Comparison of ENCODE assay signal across 10 cellular contexts in the genomic region with DNA sequence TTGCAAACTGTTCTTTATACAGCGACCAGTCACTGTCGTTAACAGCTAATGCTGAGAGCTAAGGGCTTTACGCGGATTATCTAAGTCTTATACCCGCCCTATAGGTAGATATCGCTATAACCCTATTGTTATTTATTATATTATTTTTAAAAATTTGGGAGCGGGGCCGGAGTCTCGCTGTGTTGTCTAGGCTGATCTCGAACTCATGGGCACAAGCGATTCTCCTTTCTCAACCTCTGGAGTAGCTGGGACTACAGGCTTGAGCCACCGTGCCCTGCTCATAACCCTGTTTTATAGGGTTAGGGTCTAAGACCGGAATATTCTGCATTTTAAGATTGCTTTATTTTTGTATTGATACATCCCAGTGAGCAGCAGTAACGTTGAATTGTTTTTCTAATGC. TPM values are rescaled to one million over a fixed set of nuclear protein-coding genes. Genes with fewer than 3 reads are reported as not detected.
DNase-seq lines count a peak whose midpoint lies in the region; ATAC-seq and TF ChIP-seq lines count a peak whose summit lies in the region.
"Had no signal": no experiment of that assay in that cellular context is flagged by ENCODE, and none has a peak within 500 bp of the region (broad histone marks: within the 10 kb centered on the region; RNA-seq: fewer than 3 reads in every experiment).

No MANE protein-coding gene starts in this region.

- POLR2A ChIA-PET in Panc1 (lab: Charles Lee) = interaction anchor here (0.6 kb wide), 1 partner anchor 51 kb away, joined by 4 read pairs; no protein-coding TSS in a partner anchor

- H3K9me3 ChIP-seq in Panc1 (ENCODE audit: control insufficient read depth, insufficient read depth, low read depth, low read length) = no peaks in the 10 kb centered on the region
- H3K9me3 ChIP-seq in esophagus muscularis mucosa = no peaks in the 10 kb centered on the region
- H3K9me3 ChIP-seq in trophoblast cell (ENCODE audit: insufficient read depth, low read depth, low read length) = peaks cover 7% of the 10 kb centered on the region

- ATAC-seq in Panc1 (no peak), HG03354 (IDR thresholded peaks at IDR 0.05; ENCODE audit: poor library complexity, severe bottlenecking, unreplicated experiment) (no peak), GM18861 (IDR thresholded peaks at IDR 0.05; ENCODE audit: unreplicated experiment) (no peak)

- H3K23ac ChIP-seq in trophoblast cell (ENCODE audit: low read length) = no peak overlapping the region

- H3K4ac ChIP-seq in trophoblast cell (ENCODE audit: low read depth, low read length) = peak overlapping the region; percentile 83

- H3K79me2 ChIP-seq in trophoblast cell (ENCODE audit: control insufficient read depth, insufficient read depth, low read length, poor library complexity) = peaks cover 13% of the 10 kb centered on the region

- H3K4me3 ChIP-seq in Panc1 (ENCODE audit: low read depth in 2 of 2, low read length in 2 of 2) (peak overlapping the region; percentile 78 to 90), esophagus muscularis mucosa (peak overlapping the region; percentile 76 to 100 (median 94)), trophoblast cell (ENCODE audit: low read depth, low read length) (peak overlapping the region; percentile 97)

- H3K4me1 ChIP-seq in Panc1 (ENCODE audit: control insufficient read depth, insufficient read depth, low read length) (peaks cover 9% of the 10 kb centered on the region), esophagus muscularis mucosa (peaks cover 28 to 52% (median 34%) of the 10 kb centered on the region in 4 donors), trophoblast cell (ENCODE audit: control insufficient read depth in 1 of 2, insufficient read depth in 2 of 2, low read length in 2 of 2) (peaks cover 9% of the 10 kb centered on the region in 2 experiments)

- in situ Hi-C loops in Panc1 (cut with HindIII; ENCODE audit: low pct_unique_long_range_greater_than_20kb, low sequenced_read_pairs) = no loop called here

- no TSS peak for BruUV-seq in Panc1 (replicated peaks; lab: Mats Ljungman, UMichigan)

- peak overlapping the region; percentile 71 for H2AK5ac ChIP-seq in trophoblast cell (ENCODE audit: low read length)

- 14% methylated on average over 14 of the region's 14 CpGs for WGBS in esophagus muscularis mucosa
- WGBS in trophoblast cell (ENCODE audit: extremely low coverage, insufficient coverage, insufficient read length) = no CpG with 5 or more reads among the region's 14 CpGs

- peak overlapping the region; percentile 84 for H3K14ac ChIP-seq in trophoblast cell (ENCODE audit: low read length)

- DNase-seq in DMS53 treated with DMSO at 0.1 percent for 48 hours (lab: John Stamatoyannopoulos, UW; ENCODE audit: unreplicated experiment) = peak; percentile 14
- no peak for DNase-seq in Panc1 (ENCODE audit: low read depth, low spot score)
- no peak for DNase-seq in esophagus muscularis mucosa (ENCODE audit: extremely low spot score)
- DNase-seq in trophoblast cell = no peak
- no peak for DNase-seq in hepatic stellate cell (ENCODE audit: low spot score)
- DNase-seq in DMS79 treated with DMSO at 0.1 percent for 48 hours (lab: John Stamatoyannopoulos, UW) = no peak
- DNase-seq: activated CD4-positive, CD25-positive, alpha-beta regulatory T cell treated with anti-CD3 and anti-CD28 coated beads, Interleukin-2, amount 50 U/mL, for 72 hours; stimulated activated CD4-positive, alpha-beta T cell treated with anti-CD3 and anti-CD28 coated beads, Interleukin-4, amount 100 ng/mL, for 24 hours had no signal

- peak overlapping the region; percentile 98 for H2AFZ ChIP-seq in trophoblast cell (ENCODE audit: insufficient read depth, low read length, poor library complexity)

- peak overlapping the region; percentile 91 for H3K18ac ChIP-seq in trophoblast cell (ENCODE audit: low read length)

- TF ChIP-seq EP300 in esophagus muscularis mucosa (IDR thresholded peaks at IDR 0.05) = no peak

- H4K8ac ChIP-seq in trophoblast cell (ENCODE audit: low read depth, low read length) = peak overlapping the region; percentile 100

- H3K9ac ChIP-seq in trophoblast cell (ENCODE audit: low read length) = peak overlapping the region; percentile 97

- H3K27ac ChIP-seq in Panc1 (ENCODE audit: low read length) (peak overlapping the region; percentile 95), esophagus muscularis mucosa (replicated peaks in 1 of 4) (peak overlapping the region; percentile 94 to 99 (median 99)), trophoblast cell (ENCODE audit: low read depth, low read length) (no peak overlapping the region)

- peak overlapping the region; percentile 99 for H4K91ac ChIP-seq in trophoblast cell (ENCODE audit: low read depth, low read length)

- no peak for TF ChIP-seq POLR2A in esophagus muscularis mucosa (IDR thresholded peaks at IDR 0.05; ENCODE audit: low read depth)

- no peak overlapping the region for H2BK120ac ChIP-seq in trophoblast cell (ENCODE audit: insufficient read depth, low read length, poor library complexity)

- intact Hi-C loops in Panc1 (cut with micrococcal nuclease; ENCODE audit: unreplicated experiment) = no loop called here
- intact Hi-C loops in esophagus muscularis mucosa (cut with DNase I) = no loop called here

- peaks cover 6% of the 10 kb centered on the region; the same call in 1 of the 2 replicates for H3K36me3 ChIP-seq in Panc1 (ENCODE audit: control insufficient read depth, insufficient read depth, low read length)
- H3K36me3 ChIP-seq in esophagus muscularis mucosa = peaks cover 5 to 16% (median 9%) of the 10 kb centered on the region in 4 donors
- peaks cover 11% of the 10 kb centered on the region in 2 experiments for H3K36me3 ChIP-seq in trophoblast cell (ENCODE audit: control insufficient read depth in 1 of 2, insufficient read depth in 2 of 2, low read length in 2 of 2)

- no peak for TF ChIP-seq CTCF in Panc1 (IDR thresholded peaks at IDR 0.05)
- TF ChIP-seq CTCF in esophagus muscularis mucosa (IDR thresholded peaks at IDR 0.05) = no peak

- H3K79me1 ChIP-seq in trophoblast cell (ENCODE audit: low read length) = peaks cover 12% of the 10 kb centered on the region

- no peak overlapping the region for H2BK12ac ChIP-seq in trophoblast cell (ENCODE audit: low read length)

- CTCF ChIA-PET in Panc1 (lab: Charles Lee) = interaction anchor here (0.6 kb wide), 1 partner anchor 111 kb away, joined by 3 read pairs; no protein-coding TSS in a partner anchor

- H4K12ac ChIP-seq in trophoblast cell (ENCODE audit: low read depth, low read length) = peak overlapping the region; percentile 100

- H3K4me2 ChIP-seq in trophoblast cell (ENCODE audit: low read length) = peak overlapping the region; percentile 61

- no peaks in the 10 kb centered on the region for H3K27me3 ChIP-seq in Panc1 (ENCODE audit: control insufficient read depth, insufficient read depth, low read length)
- no peaks in the 10 kb centered on the region for H3K27me3 ChIP-seq in esophagus muscularis mucosa
- no peaks in the 10 kb centered on the region for H3K27me3 ChIP-seq in trophoblast cell (ENCODE audit: insufficient read depth, low read length)

- H2BK5ac ChIP-seq in trophoblast cell (ENCODE audit: low read depth, low read length, poor library complexity) = no peak overlapping the region

RNA-seq across cellular contexts. Expression of a gene that starts 24.7 kb away (rescaled TPM):
- 64.6 TPM for total RNA-seq in Panc1 (2021; ENCODE audit: unreplicated experiment)
- 70.1 TPM for polyA plus RNA-seq in Panc1 (2012; ENCODE audit: insufficient read length)
- total RNA-seq in esophagus muscularis mucosa = 100 to 1,000 TPM in 2 of 4 donors, 10 to 100 TPM in 2; 86.8 to 112 (median 99.4) TPM
- 48.9 and 52.2 TPM in 2 replicates for polyA plus RNA-seq in trophoblast cell (2013)

RNA-seq across cellular contexts. Expression of a gene that starts 46.0 kb away (rescaled TPM):
- total RNA-seq in Panc1 (2021; ENCODE audit: unreplicated experiment) (32.3 TPM), esophagus muscularis mucosa (10 to 100 TPM in 1 of 4 donors, 1 to 10 TPM in 3; 2.1 to 14.3 (median 5.1) TPM)
- polyA plus RNA-seq in Panc1 (2012; ENCODE audit: insufficient read length) = 48.9 TPM
- polyA plus RNA-seq in trophoblast cell (2013) = 9.9 and 10.6 TPM in 2 replicates

RNA-seq across cellular contexts. Expression of a gene that starts 50.1 kb away (rescaled TPM):
- total RNA-seq in Panc1 (2021; ENCODE audit: unreplicated experiment) (205 TPM), esophagus muscularis mucosa (10 to 100 TPM in 3 of 4 donors, 1 to 10 TPM in 1; 2.5 to 19.5 (median 12.9) TPM)
- 463 TPM for polyA plus RNA-seq in Panc1 (2012; ENCODE audit: insufficient read length)
- 398 and 423 TPM in 2 replicates for polyA plus RNA-seq in trophoblast cell (2013)

RNA-seq across cellular contexts. Expression of a gene that starts 54.6 kb away (rescaled TPM):
- 8.7 TPM for total RNA-seq in Panc1 (2021; ENCODE audit: unreplicated experiment)
- 12.0 TPM for polyA plus RNA-seq in Panc1 (2012; ENCODE audit: insufficient read length)
- 1 to 10 TPM; 2.0 to 5.0 (median 2.9) TPM for total RNA-seq in esophagus muscularis mucosa
- 3.3 TPM in 2 replicates for polyA plus RNA-seq in trophoblast cell (2013)

Comparison
In these comparisons a context has a peak if more than half of its experiments do, and no peak if none do; other contexts are left out.
1. RNA of a gene that starts 50.1 kb away (total RNA-seq): 205 TPM in Panc1 (single experiment); 2.5 to 19.5 TPM in esophagus muscularis mucosa; every median in the first group is over 10 times any median in the second.
2. Peak in every context shown above with its lines, with median percentiles within 50 percentile points of each other: H3K4me3 ChIP-seq.